In the genomic region with DNA sequence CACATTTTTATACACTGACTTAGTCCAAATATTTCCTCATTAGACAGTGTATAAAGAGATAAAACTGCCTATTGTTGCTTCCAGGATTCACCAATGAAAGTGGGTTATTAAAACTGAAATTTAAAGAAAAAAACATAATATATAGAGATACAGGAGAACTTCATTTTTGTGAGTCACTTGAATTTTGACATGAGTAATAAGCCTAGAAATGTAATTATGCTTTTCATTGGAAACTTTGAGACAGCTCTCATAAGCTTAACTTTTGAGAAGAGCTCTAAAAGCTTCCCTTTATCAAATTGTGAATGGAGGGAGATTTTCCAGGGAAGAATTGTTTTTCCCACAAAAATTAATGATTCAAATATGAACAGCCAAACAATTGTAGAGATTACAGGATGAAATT, we compare ENCODE assay signal across 25 cellular contexts. TPM values are rescaled to one million over a fixed set of nuclear protein-coding genes. Genes with fewer than 3 reads are reported as not detected.
DNase-seq lines count a peak whose midpoint lies in the region; ATAC-seq and TF ChIP-seq lines count a peak whose summit lies in the region.
"Had no signal": no experiment of that assay in that cellular context is flagged by ENCODE, and none has a peak within 500 bp of the region (broad histone marks: within the 10 kb centered on the region; RNA-seq: fewer than 3 reads in every experiment).

No MANE protein-coding gene starts in this region.

- no peaks in the 10 kb centered on the region for H3K27me3 Mint-ChIP-seq in activated T-cell treated with anti-CD3 and anti-CD28 coated beads, Interleukin-2, amount 50 U/mL, for 24 hours
- H3K27me3 Mint-ChIP-seq in activated naive CD8-positive, alpha-beta T cell, result no peaks in the 10 kb centered on the region
- H3K27me3 Mint-ChIP-seq in activated naive CD8-positive, alpha-beta T cell treated with anti-CD3 and anti-CD28 coated beads for 36 hours, result no peaks in the 10 kb centered on the region
- H3K27me3 Mint-ChIP-seq in activated naive CD8-positive, alpha-beta T cell treated with anti-CD3 and anti-CD28 coated beads, Interleukin-2, amount 50 U/mL, for 24 hours, result no peaks in the 10 kb centered on the region
- H3K27me3 Mint-ChIP-seq: CD4-positive, CD25-positive, alpha-beta regulatory T cell had no signal

- no peaks in the 10 kb centered on the region for H3K27me3 ChIP-seq in sigmoid colon

- peaks cover 29% of the 10 kb centered on the region for H3K4me1 Mint-ChIP-seq in activated T-cell treated with anti-CD3 and anti-CD28 coated beads, Interleukin-2, amount 50 U/mL, for 24 hours (ENCODE audit: low read depth)
- peaks cover 8% of the 10 kb centered on the region for H3K4me1 Mint-ChIP-seq in activated naive CD8-positive, alpha-beta T cell (ENCODE audit: low read depth)
- H3K4me1 Mint-ChIP-seq in activated naive CD8-positive, alpha-beta T cell treated with anti-CD3 and anti-CD28 coated beads for 36 hours, result peaks cover 14% of the 10 kb centered on the region
- H3K4me1 Mint-ChIP-seq in activated naive CD8-positive, alpha-beta T cell treated with anti-CD3 and anti-CD28 coated beads, Interleukin-2, amount 50 U/mL, for 24 hours, result peaks cover 44% of the 10 kb centered on the region
- H3K4me1 Mint-ChIP-seq: CD4-positive, CD25-positive, alpha-beta regulatory T cell had no signal

- intact Hi-C loops in sigmoid colon (cut with DNase I), result no loop called here

- peak; percentile 85 for ATAC-seq in activated naive CD8-positive, alpha-beta T cell treated with anti-CD3 and anti-CD28 coated beads, Interleukin-2, amount 50 U/mL, for 24 hours
- ATAC-seq in GM21423 (IDR thresholded peaks at IDR 0.05; ENCODE audit: unreplicated experiment), result no peak
- ATAC-seq: HCT116 had no signal

- H3K4me3 ChIP-seq in sigmoid colon, result no peak overlapping the region

- peaks cover 32% of the 10 kb centered on the region for H3K36me3 Mint-ChIP-seq in activated T-cell treated with anti-CD3 and anti-CD28 coated beads, Interleukin-2, amount 50 U/mL, for 24 hours (ENCODE audit: low read depth)
- H3K36me3 Mint-ChIP-seq in activated naive CD8-positive, alpha-beta T cell, result peaks cover 9% of the 10 kb centered on the region
- H3K36me3 Mint-ChIP-seq in activated naive CD8-positive, alpha-beta T cell treated with anti-CD3 and anti-CD28 coated beads for 36 hours, result peaks cover 4% of the 10 kb centered on the region
- H3K36me3 Mint-ChIP-seq in activated naive CD8-positive, alpha-beta T cell treated with anti-CD3 and anti-CD28 coated beads, Interleukin-2, amount 50 U/mL, for 24 hours (ENCODE audit: low read depth), result peaks cover 7% of the 10 kb centered on the region

- peak overlapping the region; percentile 76 for H3K27ac Mint-ChIP-seq in activated T-cell treated with anti-CD3 and anti-CD28 coated beads, Interleukin-2, amount 50 U/mL, for 24 hours
- H3K27ac Mint-ChIP-seq in activated naive CD8-positive, alpha-beta T cell, result peak overlapping the region; percentile 78
- H3K27ac Mint-ChIP-seq in activated naive CD8-positive, alpha-beta T cell treated with anti-CD3 and anti-CD28 coated beads for 36 hours, result no peak overlapping the region
- H3K27ac Mint-ChIP-seq in activated naive CD8-positive, alpha-beta T cell treated with anti-CD3 and anti-CD28 coated beads, Interleukin-2, amount 50 U/mL, for 24 hours, result peak overlapping the region; percentile 85
- H3K27ac Mint-ChIP-seq: CD4-positive, CD25-positive, alpha-beta regulatory T cell had no signal

- no peak for TF ChIP-seq CTCF in sigmoid colon (IDR thresholded peaks at IDR 0.05)

- TF ChIP-seq POLR2A in sigmoid colon (IDR thresholded peaks at IDR 0.05), result no peak

- no peak for DNase-seq in activated T-cell treated with anti-CD3 and anti-CD28 coated beads, Interleukin-2, amount 50 U/mL, for 24 hours
- no peak for DNase-seq in activated T-cell treated with anti-CD3 and anti-CD28 coated beads for 4 hours
- no peak for DNase-seq in activated naive CD8-positive, alpha-beta T cell treated with anti-CD3 and anti-CD28 coated beads for 36 hours
- no peak for DNase-seq in activated naive CD8-positive, alpha-beta T cell treated with anti-CD3 and anti-CD28 coated beads, Interleukin-2, amount 50 U/mL, for 24 hours
- DNase-seq in sigmoid colon, result no peak
- DNase-seq: CD4-positive, CD25-positive, alpha-beta regulatory T cell; DMS153; DND-41; KBM-7; MV-4-11; NCI-H1105; NCI-H1436 treated with DMSO at 0.1 percent for 48 hours; NCI-H187 treated with DMSO at 0.1 percent for 48 hours; NCI-H2171 treated with DMSO at 0.1 percent for 48 hours; NCI-H345; NCI-H524; NCI-H774 had no signal

- H3K4me1 ChIP-seq in sigmoid colon, result no peaks in the 10 kb centered on the region

- H3K4me3 Mint-ChIP-seq in activated T-cell treated with anti-CD3 and anti-CD28 coated beads, Interleukin-2, amount 50 U/mL, for 24 hours, result peak overlapping the region; percentile 18
- H3K4me3 Mint-ChIP-seq in activated naive CD8-positive, alpha-beta T cell, result no peak overlapping the region
- no peak overlapping the region for H3K4me3 Mint-ChIP-seq in activated naive CD8-positive, alpha-beta T cell treated with anti-CD3 and anti-CD28 coated beads for 36 hours
- H3K4me3 Mint-ChIP-seq in activated naive CD8-positive, alpha-beta T cell treated with anti-CD3 and anti-CD28 coated beads, Interleukin-2, amount 50 U/mL, for 24 hours, result no peak overlapping the region
- H3K4me3 Mint-ChIP-seq: CD4-positive, CD25-positive, alpha-beta regulatory T cell had no signal

- peak overlapping the region in 1 of 4 donors; percentile 18 for H3K27ac ChIP-seq in sigmoid colon

- TF ChIP-seq EP300 in sigmoid colon (IDR thresholded peaks at IDR 0.05), result no peak

- H3K9me3 ChIP-seq in sigmoid colon, result no peaks in the 10 kb centered on the region

- H3K36me3 ChIP-seq in sigmoid colon, result peaks cover 0 to 73% (median 4%) of the 10 kb centered on the region in 4 donors

- H3K9me3 Mint-ChIP-seq in activated T-cell treated with anti-CD3 and anti-CD28 coated beads, Interleukin-2, amount 50 U/mL, for 24 hours, result no peaks in the 10 kb centered on the region
- no peaks in the 10 kb centered on the region for H3K9me3 Mint-ChIP-seq in activated naive CD8-positive, alpha-beta T cell (ENCODE audit: low read depth)
- no peaks in the 10 kb centered on the region for H3K9me3 Mint-ChIP-seq in activated naive CD8-positive, alpha-beta T cell treated with anti-CD3 and anti-CD28 coated beads for 36 hours
- H3K9me3 Mint-ChIP-seq in activated naive CD8-positive, alpha-beta T cell treated with anti-CD3 and anti-CD28 coated beads, Interleukin-2, amount 50 U/mL, for 24 hours, result no peaks in the 10 kb centered on the region
- H3K9me3 Mint-ChIP-seq: CD4-positive, CD25-positive, alpha-beta regulatory T cell had no signal

RNA-seq across cellular contexts. Expression of a gene that starts 14.1 kb away (rescaled TPM):
- total RNA-seq in activated naive CD8-positive, alpha-beta T cell treated with anti-CD3 and anti-CD28 coated beads for 36 hours, result 1 to 10 TPM; 9.6 to 10.0 TPM
- 10 to 100 TPM; 15.1 to 32.1 (median 25.1) TPM for total RNA-seq in sigmoid colon
- polyA plus RNA-seq in sigmoid colon, result 10 to 100 TPM; 11.7 to 27.6 (median 26.8) TPM

RNA-seq across cellular contexts. Expression of a gene that starts 50.7 kb away (rescaled TPM):
- total RNA-seq in activated naive CD8-positive, alpha-beta T cell treated with anti-CD3 and anti-CD28 coated beads for 36 hours, result not detected
- not detected for total RNA-seq in sigmoid colon
- polyA plus RNA-seq in sigmoid colon, result under 1 TPM in 2 of 3 donors, not detected in 1; 0.10 to 0.23 TPM
- total RNA-seq: A172; CD4-positive, CD25-positive, alpha-beta regulatory T cell; H4; LHCN-M2; MCF 10A had no signal
- polyA plus RNA-seq: BJ; CD4-positive, CD25-positive, alpha-beta regulatory T cell had no signal

RNA-seq across cellular contexts. Expression of a gene that starts 50.9 kb away (rescaled TPM):
- not detected for total RNA-seq in activated naive CD8-positive, alpha-beta T cell treated with anti-CD3 and anti-CD28 coated beads for 36 hours
- not detected for total RNA-seq in sigmoid colon
- under 1 TPM in 2 of 3 donors, not detected in 1; under 0.01 to 0.16 TPM for polyA plus RNA-seq in sigmoid colon
- total RNA-seq: A172; CD4-positive, CD25-positive, alpha-beta regulatory T cell; H4; LHCN-M2; MCF 10A had no signal
- polyA plus RNA-seq: BJ had no signal
